Comparison of ENCODE assay signal across 8 cellular contexts in the genomic region with DNA sequence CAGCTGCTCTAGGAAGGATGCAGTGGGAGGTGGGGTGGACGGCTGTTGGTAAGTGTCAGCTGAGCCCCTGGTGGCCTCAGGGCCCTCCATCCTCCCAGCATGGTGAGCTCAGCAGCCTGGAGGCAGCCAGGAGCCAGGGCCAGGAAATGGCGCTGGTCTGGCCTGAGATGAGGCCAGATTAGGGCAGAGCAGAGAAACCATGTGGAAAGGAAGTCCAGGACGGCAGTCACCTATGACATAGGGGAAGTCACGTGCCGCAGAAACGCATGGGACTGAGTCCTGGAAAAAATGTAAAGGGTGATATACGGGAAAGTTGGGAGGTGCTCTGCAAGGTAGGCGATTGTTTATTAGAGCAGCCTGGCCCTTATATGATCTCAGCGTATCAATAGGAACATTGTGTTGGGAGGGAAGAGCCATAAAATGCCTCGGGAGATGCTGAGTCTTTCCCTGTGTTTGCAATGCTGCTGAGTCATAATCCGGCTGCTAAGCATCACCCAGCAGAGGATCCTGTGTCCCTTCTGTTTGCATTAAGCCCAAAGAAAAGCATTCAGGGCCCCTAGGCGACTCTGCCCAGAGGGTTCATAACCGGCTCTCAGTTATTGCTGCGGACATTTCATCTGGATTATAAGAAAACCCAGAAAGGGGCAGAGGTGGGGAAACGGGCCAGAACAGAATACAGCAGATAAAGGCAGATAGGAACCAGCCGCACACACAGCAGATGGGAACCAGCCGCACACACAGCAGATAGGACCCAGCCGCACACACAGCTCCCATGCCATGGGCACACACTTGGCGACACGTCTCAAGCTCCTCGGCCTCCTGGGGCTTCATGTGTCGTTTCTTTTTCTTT. TPM values are rescaled to one million over a fixed set of nuclear protein-coding genes. Genes with fewer than 3 reads are reported as not detected.
DNase-seq lines count a peak whose midpoint lies in the region; ATAC-seq, FAIRE-seq and TF ChIP-seq lines count a peak whose summit lies in the region.

No MANE protein-coding gene starts in this region.

- no peaks in the 10 kb centered on the region for H3K9me2 ChIP-seq in Karpas-422 (replicated peaks; ENCODE audit: insufficient read depth, low read length)

- dilution Hi-C loops in keratinocyte (cut with MboI; ENCODE audit: extremely low pct_ligation_motif_present, low sequenced_read_pairs), result no loop called here

- H3K79me2 ChIP-seq in keratinocyte (ENCODE audit: control insufficient read depth, insufficient read depth, low read length), result no peaks in the 10 kb centered on the region
- no peaks in the 10 kb centered on the region for H3K79me2 ChIP-seq in Karpas-422 (ENCODE audit: low read length)

- in situ Hi-C loops in brain microvascular endothelial cell (cut with HindIII; ENCODE audit: low pct_ligation_motif_present, low sequenced_read_pairs), result no loop called here

- peak; percentile 95 for DNase-seq in BE2C
- peak; percentile 66 for DNase-seq in LoVo (ENCODE audit: low spot score)
- DNase-seq in brain microvascular endothelial cell, result peak; percentile 78
- peak; percentile 40 for DNase-seq in keratinocyte (ENCODE audit: low read depth, low spot score)
- no peak for DNase-seq in activated CD4-positive, CD25-positive, alpha-beta regulatory T cell treated with anti-CD3 and anti-CD28 coated beads, Interleukin-2, amount 50 U/mL, for 72 hours
- no peak for DNase-seq in Karpas-422

- H3K4me3 ChIP-seq in BE2C (ENCODE audit: low read depth, low read length), result peak overlapping the region; percentile 31
- H3K4me3 ChIP-seq in brain microvascular endothelial cell (ENCODE audit: low read depth, low read length), result no peak overlapping the region
- no peak overlapping the region for H3K4me3 ChIP-seq in keratinocyte (ENCODE audit: control insufficient read depth in 2 of 3, extremely low read depth in 1 of 3, insufficient read depth in 2 of 3, low read depth in 1 of 3, low read length in 3 of 3)
- no peak overlapping the region for H3K4me3 ChIP-seq in Karpas-422 (ENCODE audit: low read length)

- H3K9ac ChIP-seq in keratinocyte (ENCODE audit: control insufficient read depth, extremely low read depth, insufficient read depth, low read length) (no peak overlapping the region), Karpas-422 (ENCODE audit: low read length) (no peak overlapping the region)

- H3K9me1 ChIP-seq in keratinocyte (ENCODE audit: control insufficient read depth, extremely low read depth, insufficient read depth, low read length), result no peaks in the 10 kb centered on the region

- H2AFZ ChIP-seq in keratinocyte (ENCODE audit: control insufficient read depth, low read length) (peak overlapping the region; percentile 50), Karpas-422 (ENCODE audit: low read length) (no peak overlapping the region)

- H3K36me3 ChIP-seq in BE2C, result peaks cover 3% of the 10 kb centered on the region; the same call in 1 of the 2 replicates
- H3K36me3 ChIP-seq in brain microvascular endothelial cell (replicated peaks), result no peaks in the 10 kb centered on the region
- H3K36me3 ChIP-seq in keratinocyte (ENCODE audit: control insufficient read depth in 2 of 2, extremely low read depth in 1 of 2, insufficient read depth in 2 of 2, low read length in 2 of 2), result no peaks in the 10 kb centered on the region
- H3K36me3 ChIP-seq in Karpas-422 (ENCODE audit: insufficient read depth, low read length), result no peaks in the 10 kb centered on the region

- H3K9me3 ChIP-seq in BE2C (no peaks in the 10 kb centered on the region), keratinocyte (ENCODE audit: control insufficient read depth, low read depth, low read length) (no peaks in the 10 kb centered on the region), Karpas-422 (ENCODE audit: low read length) (no peaks in the 10 kb centered on the region)

- H4K20me1 ChIP-seq in keratinocyte (ENCODE audit: control insufficient read depth, extremely low read depth, insufficient read depth, low read length) (no peaks in the 10 kb centered on the region), Karpas-422 (ENCODE audit: insufficient read depth, low read depth, low read length) (no peaks in the 10 kb centered on the region)

- ATAC-seq in HG03175 (IDR thresholded peaks at IDR 0.05; ENCODE audit: unreplicated experiment) (no peak), GM18858 (IDR thresholded peaks at IDR 0.05; ENCODE audit: unreplicated experiment) (no peak)

- H3K27ac ChIP-seq in brain microvascular endothelial cell, result peak overlapping the region; percentile 64
- H3K27ac ChIP-seq in keratinocyte (ENCODE audit: control insufficient read depth, insufficient read depth, low read length), result peak overlapping the region; percentile 39
- H3K27ac ChIP-seq in Karpas-422 (ENCODE audit: low read length), result no peak overlapping the region

- peaks cover 28% of the 10 kb centered on the region for H3K4me1 ChIP-seq in BE2C
- H3K4me1 ChIP-seq in keratinocyte (ENCODE audit: control insufficient read depth, extremely low read depth, insufficient read depth, low read length), result peaks cover 12% of the 10 kb centered on the region
- H3K4me1 ChIP-seq in Karpas-422 (ENCODE audit: low read length), result peaks cover 6% of the 10 kb centered on the region

- TF ChIP-seq CTCF in BE2C (IDR thresholded peaks at IDR 0.05; ENCODE audit: low read depth, low read length) (no peak), brain microvascular endothelial cell (IDR thresholded peaks at IDR 0.05; ENCODE audit: low read depth, low read length, missing control alignments) (no peak), keratinocyte (optimal IDR thresholded peaks at IDR 0.05 in 1 of 3, IDR thresholded peaks at IDR 0.05 in 1 of 3, conservative IDR thresholded peaks at IDR 0.05 in 1 of 3; ENCODE audit: extremely low read depth in 1 of 3, insufficient read depth in 2 of 3, low read length in 3 of 3) (no peak)

- no peak overlapping the region for H3K4me2 ChIP-seq in keratinocyte (ENCODE audit: control insufficient read depth, extremely low read depth, insufficient read depth, low read depth, low read length)
- H3K4me2 ChIP-seq in Karpas-422 (ENCODE audit: low read depth, low read length, poor library complexity, severe bottlenecking), result no peak overlapping the region

- H3K27me3 ChIP-seq in BE2C (no peaks in the 10 kb centered on the region), brain microvascular endothelial cell (replicated peaks) (no peaks in the 10 kb centered on the region), keratinocyte (ENCODE audit: control insufficient read depth, extremely low read depth, insufficient read depth, low read length) (no peaks in the 10 kb centered on the region), Karpas-422 (ENCODE audit: low read length) (no peaks in the 10 kb centered on the region)

- peak; percentile 94 for FAIRE-seq in keratinocyte (lab: Jason Lieb, UNC)

RNA-seq across cellular contexts. Expression of a gene that starts 30.3 kb away (rescaled TPM):
- not detected for polyA plus RNA-seq in BE2C (2012; ENCODE audit: insufficient read depth, insufficient read length, low read depth)
- 0.08 TPM in 1 of 3 replicates, not detected in the others for polyA plus RNA-seq in keratinocyte
- polyA plus RNA-seq in keratinocyte (2011; ENCODE audit: low read depth), result not detected
- polyA plus RNA-seq in keratinocyte (2011; cell fraction: cytosol; rRNA removed), result 0.05 TPM in 1 of 2 replicates, not detected in the other
- 0.18 and 0.27 TPM in 2 replicates for polyA plus RNA-seq in keratinocyte (2011; cell fraction: nucleus; rRNA removed)
- polyA plus RNA-seq in keratinocyte (2012; ENCODE audit: low replicate concordance), result 0.09 and 0.10 TPM in 2 replicates
- polyA minus RNA-seq in keratinocyte, result 0.10 to 0.56 TPM in 2 of 3 replicates, not detected in the other
- polyA minus RNA-seq in keratinocyte (2011; cell fraction: cytosol; rRNA and poly(A)+ RNA removed), result not detected
- polyA minus RNA-seq in keratinocyte (2011; cell fraction: nucleus; rRNA and poly(A)+ RNA removed), result 0.31 TPM in 1 of 2 replicates, not detected in the other
- 2.8 and 4.7 TPM in 2 replicates for total RNA-seq in Karpas-422 (2014; rRNA removed; shearing (Covaris generic); ENCODE audit: low replicate concordance)

Comparison
In these comparisons a context has a peak if more than half of its experiments do, and no peak if none do; other contexts are left out.
1. DNase-seq: peak in BE2C (single experiment), LoVo (single experiment), brain microvascular endothelial cell (single experiment) and keratinocyte (single experiment); none in activated CD4-positive, CD25-positive, alpha-beta regulatory T cell treated with anti-CD3 and anti-CD28 coated beads, Interleukin-2, amount 50 U/mL, for 72 hours (single experiment) and Karpas-422 (single experiment).